2 cellular contexts compared by ENCODE assay signal in genomic region chrX:41543668-41544067, GRCh38.
TF ChIP-seq lines count a peak whose summit lies in the region.

No MANE protein-coding gene starts in this region.

TF ChIP-seq in HepG2, 621 proteins besides CTCF, POLR2A, EP300 and RAD21:
- peak; percentile 88 for TF ChIP-seq ZNF7 (CRISPR knock-in tag; IDR thresholded peaks at IDR 0.05)
- no peak for TF ChIP-seq ZNF407 (CRISPR knock-in tag; IDR thresholded peaks at IDR 0.05; ENCODE audit: not compliant biosample characterization)

TF ChIP-seq in K562, 482 proteins besides CTCF, POLR2A, EP300 and RAD21:
- TF ChIP-seq ARID2 (IDR thresholded peaks at IDR 0.05) (no peak), FOXP1 (CRISPR knock-in tag; IDR thresholded peaks at IDR 0.05) (no peak), ZFP36 (IDR thresholded peaks at IDR 0.05; ENCODE audit: low read depth, low read length, partially characterized antibody) (peak; percentile 54), RBM25 (IDR thresholded peaks at IDR 0.05; ENCODE audit: low read depth, low read length, severe bottlenecking) (peak; percentile 58)
TF ChIP-seq in K562: peak in this region for 2.
